In the genomic region with DNA sequence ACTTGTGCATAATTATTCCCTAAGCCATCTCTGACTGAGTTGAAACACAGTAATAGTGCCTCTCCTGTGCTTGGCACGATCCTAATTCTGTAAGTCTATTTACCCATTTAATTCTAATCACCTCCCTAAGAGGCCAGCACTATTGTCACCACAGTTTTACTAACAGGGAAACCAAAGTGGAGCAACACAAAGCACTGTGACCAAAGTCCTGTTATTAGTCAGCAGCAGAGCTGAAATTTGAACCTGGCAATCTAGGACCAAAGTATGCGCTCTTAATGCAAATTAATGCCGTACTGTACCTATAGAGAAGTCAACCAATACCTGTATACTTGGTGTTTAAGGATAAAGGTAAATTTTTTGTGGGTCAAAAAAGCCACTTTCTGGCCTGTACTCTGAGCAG, we compare ENCODE assay signal across 24 cellular contexts.
"Had no signal": no experiment of that assay in that cellular context is flagged by ENCODE, and none has a peak within 500 bp of the region (broad histone marks: within the 10 kb centered on the region; RNA-seq: fewer than 3 reads in every experiment).

No MANE protein-coding gene starts in this region.

- H3K4me3 ChIP-seq: coronary artery, dorsolateral prefrontal cortex, left ventricle myocardium inferior, ovary, prostate gland, sigmoid colon, smooth muscle cell, stomach, tibial artery, upper lobe of right lung had no signal

- H3K36me3 ChIP-seq: brain microvascular endothelial cell, left ventricle myocardium inferior, ovary, prostate gland, sigmoid colon, stomach, tibial artery, upper lobe of right lung had no signal

- H3K27me3 ChIP-seq: brain microvascular endothelial cell, dorsolateral prefrontal cortex, ovary, sigmoid colon, stomach, tibial artery, upper lobe of right lung had no signal

- H3K27ac ChIP-seq: brain microvascular endothelial cell, coronary artery, dorsolateral prefrontal cortex, left ventricle myocardium inferior, ovary, prostate gland, sigmoid colon, stomach, tibial artery, upper lobe of right lung had no signal

- H3K9me3 ChIP-seq: left ventricle myocardium inferior, ovary, prostate gland, sigmoid colon, stomach, tibial artery, upper lobe of right lung had no signal

- DNase-seq: activated CD4-positive, alpha-beta memory T cell treated with anti-CD3 and anti-CD28 coated beads, Interleukin-2, amount 10 ng/mL, durations not matched to agents 7 days and 5 days; activated CD4-positive, alpha-beta T cell treated with anti-CD3 and anti-CD28 coated beads, Interleukin-2, amount 10 ng/mL, durations not matched to agents 24 days and 14 days; activated CD4-positive, CD25-positive, alpha-beta regulatory T cell treated with anti-CD3 and anti-CD28 coated beads, Interleukin-2, amount 50 U/mL, for 72 hours; activated CD8-positive, alpha-beta memory T cell treated with anti-CD3 and anti-CD28 coated beads, Interleukin-2, amount 50 U/mL, for 48 hours; activated gamma-delta T cell; activated naive CD4-positive, alpha-beta T cell treated with anti-CD3 and anti-CD28 coated beads, Interleukin-2, amount 10 ng/mL, durations not matched to agents 7 days and 5 days; activated T-cell treated with anti-CD3 and anti-CD28 coated beads, Interleukin-2, amount 50 U/mL, for 24 hours; amniotic stem cell; brain microvascular endothelial cell; dorsolateral prefrontal cortex; effector memory CD4-positive, alpha-beta T cell; left ventricle myocardium inferior; naive B cell; ovary; retina; sigmoid colon; stimulated activated CD4-positive, alpha-beta T cell treated with anti-CD3 and anti-CD28 coated beads, Interleukin-1b, Interleukin-23, amount 100 ng/mL, for 48 hours; stimulated activated naive B cell treated with anti-CD40 and anti-IgM and Interleukin-4, amounts not matched to agents 10 μg/mL and 1 μg/mL and 100 μg/mL, for 72 hours; stomach; tibial artery; upper lobe of right lung had no signal

- ATAC-seq: stimulated activated naive B cell treated with anti-CD40 and anti-IgM and Interleukin-4, amounts not matched to agents 10 μg/mL and 1 μg/mL and 100 μg/mL, for 72 hours; upper lobe of right lung had no signal

- H3K4me1 ChIP-seq: left ventricle myocardium inferior, prostate gland, sigmoid colon, stomach, tibial artery, upper lobe of right lung had no signal
